Comparison of ENCODE assay signal across 27 cellular contexts in the genomic region with DNA sequence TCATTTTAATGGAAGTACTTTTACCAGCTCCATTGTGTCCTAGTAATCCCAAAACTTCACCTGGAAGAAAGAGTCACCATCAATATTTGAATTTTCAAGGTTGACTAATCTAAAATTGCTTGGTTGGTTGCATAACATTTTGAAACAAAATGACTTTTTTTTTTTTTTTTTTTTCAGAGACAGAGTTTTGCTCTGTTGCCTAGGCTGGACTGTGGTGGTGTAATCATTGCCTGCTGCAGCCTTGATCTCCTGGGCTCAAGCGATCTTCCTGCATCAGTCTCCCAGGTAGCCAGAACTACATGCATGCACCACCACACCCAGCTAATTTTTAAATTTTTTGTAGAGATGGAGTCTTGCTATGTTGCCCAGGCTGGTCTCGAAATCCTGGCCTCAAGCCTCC.
"Had no signal": no experiment of that assay in that cellular context is flagged by ENCODE, and none has a peak within 500 bp of the region (broad histone marks: within the 10 kb centered on the region; RNA-seq: fewer than 3 reads in every experiment).

No MANE protein-coding gene starts in this region.

- H3K4me1 ChIP-seq: pancreas, psoas muscle, right lobe of liver, sigmoid colon, stomach, thyroid gland, upper lobe of left lung, vagina had no signal

- H3K9me3 ChIP-seq: neutrophil, pancreas, psoas muscle, right lobe of liver, sigmoid colon, stomach, thoracic aorta, thyroid gland, tibial nerve, upper lobe of left lung, vagina had no signal

- H3K9me3 Mint-ChIP-seq: natural killer cell treated with Interleukin-12 subunit alpha and Interleukin-12 subunit beta and Interleukin-15 and Interleukin-18, amount 100 ng/mL, for 72 hours; nephron progenitor cell; stimulated activated effector memory CD8-positive, alpha-beta T cell treated with anti-CD3 and anti-CD28 coated beads, Interleukin-12 subunit alpha, Interleukin-12 subunit beta, amount 100 ng/mL, for 72 hours; stimulated activated naive CD8-positive, alpha-beta T cell treated with anti-CD3 and anti-CD28 coated beads, Interleukin-15, Interleukin-2, amounts not matched to agents 100 ng/mL and 50 ng/mL, for 24 hours had no signal

- H3K4me3 ChIP-seq: pancreas, psoas muscle, right lobe of liver, sigmoid colon, stomach, thoracic aorta, thyroid gland, tibial nerve, upper lobe of left lung, vagina had no signal

- H3K27me3 ChIP-seq: neutrophil, pancreas, right lobe of liver, sigmoid colon, stomach, thyroid gland, tibial nerve, upper lobe of left lung, vagina had no signal

- ATAC-seq: natural killer cell treated with Interleukin-12 subunit alpha and Interleukin-12 subunit beta and Interleukin-15 and Interleukin-18, amount 100 ng/mL, for 72 hours; pancreas; psoas muscle; right cardiac atrium; stimulated activated effector memory CD8-positive, alpha-beta T cell treated with anti-CD3 and anti-CD28 coated beads, Interleukin-12 subunit alpha, Interleukin-12 subunit beta, amount 100 ng/mL, for 72 hours; stimulated activated naive B cell treated with anti-CD40 and anti-IgM and Interleukin-4, amounts not matched to agents 10 μg/mL and 1 μg/mL and 100 μg/mL, for 72 hours had no signal

- H3K36me3 Mint-ChIP-seq: stimulated activated effector memory CD8-positive, alpha-beta T cell treated with anti-CD3 and anti-CD28 coated beads, Interleukin-12 subunit alpha, Interleukin-12 subunit beta, amount 100 ng/mL, for 72 hours had no signal

- DNase-seq: nephron progenitor cell; nucleus accumbens; pancreas; psoas muscle; right cardiac atrium; right lobe of liver; sigmoid colon; small intestine; stimulated activated CD4-positive, alpha-beta T cell treated with anti-CD3 and anti-CD28 coated beads, Interleukin-15, amount 100 ng/mL, for 24 hours; stimulated activated CD4-positive, alpha-beta T cell treated with anti-CD3 and anti-CD28 coated beads, Interleukin-2, amount 100 ng/mL, for 24 hours; stimulated activated CD4-positive, alpha-beta T cell treated with anti-CD3 and anti-CD28 coated beads, Interleukin-2, amount 100 ng/mL, for 48 hours; stimulated activated CD4-positive, alpha-beta T cell treated with anti-CD3 and anti-CD28 coated beads, Interleukin-4, amount 100 ng/mL, for 24 hours; stimulated activated naive B cell treated with anti-CD40 and anti-IgM and Interleukin-4, amounts not matched to agents 10 μg/mL and 1 μg/mL and 100 μg/mL, for 72 hours; stimulated activated naive CD4-positive, alpha-beta T cell treated with Interleukin-2 at 50 U/mL for 16 hours; stomach; thyroid gland; trophoblast cell; upper lobe of left lung had no signal

- H3K4me1 Mint-ChIP-seq: nephron progenitor cell; neural crest cell; stimulated activated effector memory CD8-positive, alpha-beta T cell treated with anti-CD3 and anti-CD28 coated beads, Interleukin-12 subunit alpha, Interleukin-12 subunit beta, amount 100 ng/mL, for 72 hours had no signal

- H3K4me3 Mint-ChIP-seq: natural killer cell treated with Interleukin-12 subunit alpha and Interleukin-12 subunit beta and Interleukin-15 and Interleukin-18, amount 100 ng/mL, for 72 hours; nephron progenitor cell; neural crest cell; stimulated activated effector memory CD8-positive, alpha-beta T cell treated with anti-CD3 and anti-CD28 coated beads, Interleukin-12 subunit alpha, Interleukin-12 subunit beta, amount 100 ng/mL, for 72 hours; stimulated activated naive B cell treated with anti-CD40 and anti-IgM and Interleukin-4, amounts not matched to agents 10 μg/mL and 1 μg/mL and 100 μg/mL, for 72 hours; stimulated activated naive CD8-positive, alpha-beta T cell treated with anti-CD3 and anti-CD28 coated beads, Interleukin-15, Interleukin-2, amounts not matched to agents 100 ng/mL and 50 ng/mL, for 24 hours had no signal

- H3K36me3 ChIP-seq: neutrophil, right lobe of liver, sigmoid colon, thoracic aorta, thyroid gland, upper lobe of left lung, vagina had no signal

- H3K27ac ChIP-seq: neutrophil, pancreas, psoas muscle, right lobe of liver, sigmoid colon, stomach, thoracic aorta, thyroid gland, tibial nerve, upper lobe of left lung, vagina had no signal

- H3K27me3 Mint-ChIP-seq: progenitor cell of endocrine pancreas; stimulated activated naive B cell treated with anti-CD40 and anti-IgM and Interleukin-4, amounts not matched to agents 10 μg/mL and 1 μg/mL and 100 μg/mL, for 72 hours; stimulated activated naive CD8-positive, alpha-beta T cell treated with anti-CD3 and anti-CD28 coated beads, Interleukin-15, Interleukin-2, amounts not matched to agents 100 ng/mL and 50 ng/mL, for 24 hours had no signal

- H3K27ac Mint-ChIP-seq: natural killer cell treated with Interleukin-12 subunit alpha and Interleukin-12 subunit beta and Interleukin-15 and Interleukin-18, amount 100 ng/mL, for 72 hours; nephron progenitor cell; progenitor cell of endocrine pancreas; stimulated activated effector memory CD8-positive, alpha-beta T cell treated with anti-CD3 and anti-CD28 coated beads, Interleukin-12 subunit alpha, Interleukin-12 subunit beta, amount 100 ng/mL, for 72 hours; stimulated activated naive B cell treated with anti-CD40 and anti-IgM and Interleukin-4, amounts not matched to agents 10 μg/mL and 1 μg/mL and 100 μg/mL, for 72 hours; stimulated activated naive CD8-positive, alpha-beta T cell treated with anti-CD3 and anti-CD28 coated beads, Interleukin-15, Interleukin-2, amounts not matched to agents 100 ng/mL and 50 ng/mL, for 24 hours had no signal
